In the genomic region with DNA sequence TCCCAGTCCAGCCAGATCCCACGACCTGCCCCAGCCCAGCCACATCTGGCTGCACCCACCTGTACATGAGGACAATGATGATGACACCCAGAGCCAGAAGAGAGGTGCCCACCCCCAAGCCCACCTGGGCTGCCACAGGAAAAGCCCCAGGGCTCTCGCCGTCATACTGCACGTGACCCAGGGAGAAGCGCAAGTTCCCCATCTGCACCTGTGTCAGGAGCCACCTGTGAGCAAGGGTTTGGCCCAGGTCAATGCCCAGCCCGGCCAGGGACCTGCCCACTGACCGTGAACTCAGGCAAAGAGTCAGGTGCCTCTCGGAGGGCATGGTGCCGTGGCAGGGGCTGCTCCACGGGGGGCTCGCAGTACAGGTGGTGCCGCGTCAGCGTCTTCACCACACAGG, we compare ENCODE assay signal across 23 cellular contexts. TPM values are rescaled to one million over a fixed set of nuclear protein-coding genes. Genes with fewer than 3 reads are reported as not detected.
A peak's percentile ranks its signal among the peaks of the same experiment; 100 is the strongest.
DNase-seq lines count a peak whose midpoint lies in the region; ATAC-seq, FAIRE-seq and TF ChIP-seq lines count a peak whose summit lies in the region.
"Had no signal": no experiment of that assay in that cellular context is flagged by ENCODE, and none has a peak within 500 bp of the region (broad histone marks: within the 10 kb centered on the region; RNA-seq: fewer than 3 reads in every experiment).

No MANE protein-coding gene starts in this region.

- no peaks in the 10 kb centered on the region for H3K4me1 Mint-ChIP-seq in H9
- H3K4me1 Mint-ChIP-seq: activated CD4-positive, alpha-beta T cell treated with anti-CD3 and anti-CD28 coated beads, Interleukin-2, amount 10 ng/mL, durations not matched to agents 24 days and 14 days; activated CD8-positive, alpha-beta memory T cell treated with anti-CD3 and anti-CD28 coated beads, Interleukin-2, amount 10 ng/mL, durations not matched to agents 7 days and 5 days; central memory CD8-positive, alpha-beta T cell; mesothelial cell of epicardium; naive thymus-derived CD8-positive, alpha-beta T cell had no signal

- no peak overlapping the region for H4K8ac ChIP-seq in H9 (replicated peaks; ENCODE audit: insufficient read length, low read depth, low read length)

- no peak overlapping the region for H2BK15ac ChIP-seq in H9 (ENCODE audit: low read depth, low read length)

- no peak overlapping the region for H3K56ac ChIP-seq in H9 (ENCODE audit: insufficient read length, low read depth, low read length)

- H2BK20ac ChIP-seq in H9 (ENCODE audit: low read depth, low read length, poor library complexity, severe bottlenecking), result no peak overlapping the region

- H3K4me3 ChIP-seq in RWPE2 (ENCODE audit: severe bottlenecking), result no peak overlapping the region
- no peak overlapping the region for H3K4me3 ChIP-seq in esophagus muscularis mucosa
- H3K4me3 ChIP-seq in sigmoid colon, result no peak overlapping the region
- H3K4me3 ChIP-seq: gastrocnemius medialis, pancreas had no signal

- H3T11ph ChIP-seq in H9 (ENCODE audit: low read length), result no peak overlapping the region

- H3K14ac ChIP-seq in H9 (ENCODE audit: insufficient read depth, low read length), result no peak overlapping the region

- peak overlapping the region in 1 of 3 experiments; percentile 57; a peak in 2 of 7 replicates for H3K27ac Mint-ChIP-seq in H9
- H3K27ac Mint-ChIP-seq: activated CD4-positive, alpha-beta T cell treated with anti-CD3 and anti-CD28 coated beads, Interleukin-2, amount 10 ng/mL, durations not matched to agents 24 days and 14 days; activated CD8-positive, alpha-beta memory T cell treated with anti-CD3 and anti-CD28 coated beads, Interleukin-2, amount 10 ng/mL, durations not matched to agents 7 days and 5 days; mesothelial cell of epicardium; T-helper 2 cell treated with Interferon-gamma antibody and Interleukin-4, amounts not matched to agents 5 μg/mL and 100 μg/mL, for 36 hours had no signal

- no peak overlapping the region for H2BK120ac ChIP-seq in H9 (ENCODE audit: low read depth, low read length, poor library complexity, severe bottlenecking)

- no peaks in the 10 kb centered on the region for H4K20me1 ChIP-seq in H9 (ENCODE audit: control insufficient read depth, insufficient read depth, insufficient read length)

- H3K27me3 Mint-ChIP-seq in H9 (ENCODE audit: low read depth), result no peaks in the 10 kb centered on the region; the same call in 1 of the 2 replicates
- H3K27me3 Mint-ChIP-seq: activated CD4-positive, alpha-beta T cell treated with anti-CD3 and anti-CD28 coated beads, Interleukin-2, amount 10 ng/mL, durations not matched to agents 24 days and 14 days; activated CD8-positive, alpha-beta memory T cell treated with anti-CD3 and anti-CD28 coated beads, Interleukin-2, amount 10 ng/mL, durations not matched to agents 7 days and 5 days; central memory CD8-positive, alpha-beta T cell; naive thymus-derived CD8-positive, alpha-beta T cell had no signal

- H4K5ac ChIP-seq in H9 (ENCODE audit: insufficient read length, low read depth, low read length), result no peak overlapping the region

- no peak overlapping the region for H3K9ac ChIP-seq in H9 (ENCODE audit: extremely low read depth, insufficient read length, low read length)
- H3K9ac ChIP-seq: SK-N-SH had no signal

- no peak overlapping the region for H3K4me2 ChIP-seq in H9 (ENCODE audit: insufficient read depth, insufficient read length, low read length)
- H3K4me2 ChIP-seq: SK-N-SH had no signal

- TF ChIP-seq EP300 in esophagus muscularis mucosa (IDR thresholded peaks at IDR 0.05), result no peak
- no peak for TF ChIP-seq EP300 in sigmoid colon (IDR thresholded peaks at IDR 0.05)

- intact Hi-C loops in esophagus muscularis mucosa (cut with DNase I) (no loop called here), sigmoid colon (cut with DNase I) (no loop called here)

- no peak overlapping the region for H2BK12ac ChIP-seq in H9 (ENCODE audit: insufficient read length, low read depth, low read length)

- no peak overlapping the region for H4K91ac ChIP-seq in H9 (ENCODE audit: insufficient read length, low read depth, low read length)

- H2BK5ac ChIP-seq in H9 (ENCODE audit: insufficient read length, low read length), result no peak overlapping the region

- no peak overlapping the region for H2AK5ac ChIP-seq in H9 (ENCODE audit: insufficient read length, low read length)

- H3K27ac ChIP-seq in RWPE2 (ENCODE audit: poor library complexity, severe bottlenecking) (peak overlapping the region; percentile 22), esophagus muscularis mucosa (replicated peaks in 1 of 4) (peak overlapping the region in 3 of 4 donors; percentile 34 to 49 (median 38)), sigmoid colon (peak overlapping the region; percentile 32 to 76 (median 66)), H9 (ENCODE audit: insufficient read length, low read depth, low read length) (no peak overlapping the region)
- H3K27ac ChIP-seq: gastrocnemius medialis, pancreas, VCaP had no signal

- H3K4ac ChIP-seq in H9 (ENCODE audit: low read depth, low read length), result no peak overlapping the region

- TF ChIP-seq POLR2A in esophagus muscularis mucosa (IDR thresholded peaks at IDR 0.05; ENCODE audit: low read depth) (no peak), sigmoid colon (IDR thresholded peaks at IDR 0.05) (no peak)

- no peaks in the 10 kb centered on the region for H3K79me1 ChIP-seq in H9 (ENCODE audit: insufficient read depth, low read depth, low read length, poor library complexity, severe bottlenecking)

- H3K9me3 ChIP-seq in RWPE2 (ENCODE audit: severe bottlenecking), result no peaks in the 10 kb centered on the region
- no peaks in the 10 kb centered on the region for H3K9me3 ChIP-seq in esophagus muscularis mucosa
- no peaks in the 10 kb centered on the region for H3K9me3 ChIP-seq in sigmoid colon
- H3K9me3 ChIP-seq in H9 (ENCODE audit: control insufficient read depth, low read depth, low read length), result no peaks in the 10 kb centered on the region
- H3K9me3 ChIP-seq: gastrocnemius medialis, pancreas, SK-N-SH had no signal

- H2AFZ ChIP-seq in H9 (ENCODE audit: low read length), result no peak overlapping the region

- no peak for ATAC-seq in RWPE2 (ENCODE audit: low read depth)
- no peak for ATAC-seq in HG03039 (IDR thresholded peaks at IDR 0.05; ENCODE audit: unreplicated experiment)
- ATAC-seq: activated CD8-positive, alpha-beta memory T cell treated with anti-CD3 and anti-CD28 coated beads, Interleukin-2, amount 10 ng/mL, durations not matched to agents 7 days and 5 days; gastrocnemius medialis; left cardiac atrium; naive thymus-derived CD8-positive, alpha-beta T cell; pancreas had no signal

- no peak for FAIRE-seq in frontal cortex (lab: Jason Lieb, UNC)
- FAIRE-seq: pancreas had no signal

- H3K23me2 ChIP-seq in H9 (ENCODE audit: insufficient read length, low read depth, low read length, poor library complexity, severe bottlenecking), result no peaks in the 10 kb centered on the region

- H3K79me2 ChIP-seq in H9 (ENCODE audit: insufficient read depth, low read length), result no peaks in the 10 kb centered on the region

- H3K9me3 Mint-ChIP-seq in H9, result no peaks in the 10 kb centered on the region
- H3K9me3 Mint-ChIP-seq: activated CD4-positive, alpha-beta T cell treated with anti-CD3 and anti-CD28 coated beads, Interleukin-2, amount 10 ng/mL, durations not matched to agents 24 days and 14 days; central memory CD8-positive, alpha-beta T cell; mesothelial cell of epicardium; naive thymus-derived CD8-positive, alpha-beta T cell; T-helper 2 cell treated with Interferon-gamma antibody and Interleukin-4, amounts not matched to agents 5 μg/mL and 100 μg/mL, for 36 hours had no signal

- H3K36me3 ChIP-seq in RWPE2 (ENCODE audit: low read depth), result peaks cover 99% of the 10 kb centered on the region
- H3K36me3 ChIP-seq in esophagus muscularis mucosa, result peaks cover 96 to 100% (median 100%) of the 10 kb centered on the region in 4 donors
- peaks cover 53 to 98% (median 83%) of the 10 kb centered on the region in 4 donors for H3K36me3 ChIP-seq in sigmoid colon
- H3K36me3 ChIP-seq: gastrocnemius medialis had no signal

- peaks cover 55 to 99% (median 97%) of the 10 kb centered on the region in 3 experiments for H3K36me3 Mint-ChIP-seq in H9 (ENCODE audit: insufficient read depth in 1 of 3, low read depth in 3 of 3)
- H3K36me3 Mint-ChIP-seq: activated CD8-positive, alpha-beta memory T cell treated with anti-CD3 and anti-CD28 coated beads, Interleukin-2, amount 10 ng/mL, durations not matched to agents 7 days and 5 days; naive thymus-derived CD8-positive, alpha-beta T cell had no signal

- no peaks in the 10 kb centered on the region for H3K4me1 ChIP-seq in RWPE2 (ENCODE audit: insufficient read depth, poor library complexity, severe bottlenecking)
- peaks cover 0 to 26% (median 15%) of the 10 kb centered on the region in 4 donors for H3K4me1 ChIP-seq in esophagus muscularis mucosa
- peaks cover 1 to 30% (median 19%) of the 10 kb centered on the region in 4 donors for H3K4me1 ChIP-seq in sigmoid colon
- no peaks in the 10 kb centered on the region for H3K4me1 ChIP-seq in H9 (ENCODE audit: insufficient read depth, low read length)
- H3K4me1 ChIP-seq: gastrocnemius medialis, pancreas had no signal

- DNase-seq in RWPE2 (ENCODE audit: low spot score) (peak; percentile 52), esophagus muscularis mucosa (ENCODE audit: extremely low spot score) (no peak), sigmoid colon (peak; percentile 46), H9 (no peak), frontal cortex (ENCODE audit: low spot score in 2 of 2) (no peak)
- DNase-seq: activated CD4-positive, alpha-beta T cell treated with anti-CD3 and anti-CD28 coated beads, Interleukin-2, amount 10 ng/mL, durations not matched to agents 24 days and 14 days; activated CD8-positive, alpha-beta memory T cell treated with anti-CD3 and anti-CD28 coated beads, Interleukin-2, amount 10 ng/mL, durations not matched to agents 7 days and 5 days; activated naive CD4-positive, alpha-beta T cell treated with anti-CD3 and anti-CD28 coated beads, Interleukin-2, amount 50 U/mL, for 16 hours; EL; gastrocnemius medialis; Kasumi-1; left cardiac atrium; NCI-H1048; NCI-H187 treated with DMSO at 0.1 percent for 48 hours; NCI-H526 treated with DMSO at 0.1 percent for 48 hours; SK-N-SH had no signal

- 43% methylated on average over 1 of the region's 14 CpGs for WGBS in esophagus muscularis mucosa
- 89 to 90% methylated on average over 14 of the region's 14 CpGs for WGBS in sigmoid colon, 2 donors
- no CpG with 5 or more reads among the region's 14 CpGs for WGBS in H9 (ENCODE audit: extremely low coverage, insufficient read length, low lambda C conversion rate)

- H3K4me3 Mint-ChIP-seq in H9, result no peak overlapping the region; a peak in 1 of 5 replicates
- H3K4me3 Mint-ChIP-seq: activated CD4-positive, alpha-beta T cell treated with anti-CD3 and anti-CD28 coated beads, Interleukin-2, amount 10 ng/mL, durations not matched to agents 24 days and 14 days; activated CD8-positive, alpha-beta memory T cell treated with anti-CD3 and anti-CD28 coated beads, Interleukin-2, amount 10 ng/mL, durations not matched to agents 7 days and 5 days; central memory CD8-positive, alpha-beta T cell; mesothelial cell of epicardium; naive thymus-derived CD8-positive, alpha-beta T cell; T-helper 2 cell treated with Interferon-gamma antibody and Interleukin-4, amounts not matched to agents 5 μg/mL and 100 μg/mL, for 36 hours had no signal

- H3K23ac ChIP-seq in H9 (ENCODE audit: insufficient read length, low read depth, low read length), result no peak overlapping the region

- no peaks in the 10 kb centered on the region for H3K27me3 ChIP-seq in RWPE2 (ENCODE audit: insufficient read depth, poor library complexity, severe bottlenecking)
- no peaks in the 10 kb centered on the region for H3K27me3 ChIP-seq in esophagus muscularis mucosa
- H3K27me3 ChIP-seq in sigmoid colon, result no peaks in the 10 kb centered on the region
- H3K27me3 ChIP-seq in H9 (ENCODE audit: insufficient read depth, low read length), result no peaks in the 10 kb centered on the region
- H3K27me3 ChIP-seq: gastrocnemius medialis, pancreas had no signal

- no peak overlapping the region for H3K18ac ChIP-seq in H9 (ENCODE audit: insufficient read length, low read depth, low read length)

- TF ChIP-seq CTCF in RWPE2 (IDR thresholded peaks at IDR 0.05; ENCODE audit: poor library complexity, severe bottlenecking) (no peak), esophagus muscularis mucosa (IDR thresholded peaks at IDR 0.05) (no peak), sigmoid colon (IDR thresholded peaks at IDR 0.05) (no peak), H9 (conservative IDR thresholded peaks at IDR 0.05) (no peak)

RNA-seq across cellular contexts. Expression of a gene that starts 16.3 kb away (rescaled TPM):
- total RNA-seq in esophagus muscularis mucosa (100 to 1,000 TPM; 120 to 200 (median 152) TPM), sigmoid colon (100 to 1,000 TPM in 1 of 4 donors, 10 to 100 TPM in 3; 59.9 to 162 (median 79.7) TPM), H9 (2021) (175 and 184 TPM in 2 replicates), frontal cortex (32.2 TPM)
- polyA plus RNA-seq in sigmoid colon, result 10 to 100 TPM; 10.2 to 88.0 (median 10.4) TPM
- polyA plus RNA-seq: naive thymus-derived CD8-positive, alpha-beta T cell had no signal

RNA-seq across cellular contexts. Expression of a gene that starts 26.3 kb away (rescaled TPM):
- total RNA-seq in esophagus muscularis mucosa, result 10 to 100 TPM; 15.6 to 26.6 (median 23.0) TPM
- total RNA-seq in sigmoid colon, result 10 to 100 TPM in 3 of 4 donors, 1 to 10 TPM in 1; 9.4 to 22.5 (median 13.1) TPM
- 10 to 100 TPM; 12.7 to 21.6 (median 18.6) TPM for polyA plus RNA-seq in sigmoid colon
- total RNA-seq in H9 (2021), result 20.0 and 22.0 TPM in 2 replicates
- 12.6 TPM for total RNA-seq in frontal cortex

RNA-seq across cellular contexts. Expression of a gene that starts 26.4 kb away (rescaled TPM):
- total RNA-seq in esophagus muscularis mucosa (100 to 1,000 TPM; 167 to 270 (median 205) TPM), sigmoid colon (100 to 1,000 TPM; 146 to 352 (median 244) TPM), H9 (2021) (305 and 309 TPM in 2 replicates), frontal cortex (99.9 TPM)
- 100 to 1,000 TPM; 419 to 762 (median 624) TPM for polyA plus RNA-seq in sigmoid colon

RNA-seq across cellular contexts. Expression of a gene that starts 32.9 kb away (rescaled TPM):
- 1 to 10 TPM; 4.2 to 8.5 (median 5.3) TPM for total RNA-seq in esophagus muscularis mucosa
- 1 to 10 TPM; 3.4 to 9.4 (median 5.2) TPM for total RNA-seq in sigmoid colon
- 1 to 10 TPM; 1.8 to 6.2 (median 2.4) TPM for polyA plus RNA-seq in sigmoid colon
- total RNA-seq in H9 (2021), result 16.3 and 17.5 TPM in 2 replicates
- total RNA-seq in frontal cortex, result 7.3 TPM

RNA-seq across cellular contexts. Expression of a gene that starts 41.6 kb away (rescaled TPM):
- total RNA-seq in esophagus muscularis mucosa (under 1 TPM in 1 of 4 donors, not detected in 3; 0.65 TPM), sigmoid colon (not detected), H9 (2021) (0.59 and 0.74 TPM in 2 replicates), frontal cortex (1.6 TPM)
- not detected for polyA plus RNA-seq in sigmoid colon
- total RNA-seq: activated CD8-positive, alpha-beta memory T cell treated with anti-CD3 and anti-CD28 coated beads, Interleukin-2, amount 10 ng/mL, durations not matched to agents 7 days and 5 days; gastrocnemius medialis; left cardiac atrium; naive thymus-derived CD8-positive, alpha-beta T cell had no signal
- polyA plus RNA-seq: naive thymus-derived CD8-positive, alpha-beta T cell had no signal

Comparison
In these comparisons a context has a peak if more than half of its experiments do, and no peak if none do; other contexts are left out.
1. DNase-seq: peak in RWPE2 (single experiment) and sigmoid colon (single experiment); none in esophagus muscularis mucosa (single experiment), H9 (single experiment) and frontal cortex (0 of 2).